1 cellular context compared by ENCODE assay signal in genomic region chr14:93747560-93747959, GRCh38.
TF ChIP-seq lines count a peak whose summit lies in the region.

No MANE protein-coding gene starts in this region.

TF ChIP-seq in IMR-90, 13 proteins besides CTCF, POLR2A, EP300 and RAD21 (continued from another document):
- no peak for TF ChIP-seq USF2 (IDR thresholded peaks at IDR 0.05; ENCODE audit: low read depth, low read length)
- TF ChIP-seq FOS (IDR thresholded peaks at IDR 0.05; ENCODE audit: low read depth, low read length), result no peak
- TF ChIP-seq CHD1 (IDR thresholded peaks at IDR 0.05; ENCODE audit: low read depth, low read length), result no peak
- TF ChIP-seq MAZ (IDR thresholded peaks at IDR 0.05; ENCODE audit: borderline replicate concordance, low read depth, low read length), result no peak
- TF ChIP-seq RCOR1 (IDR thresholded peaks at IDR 0.05; ENCODE audit: insufficient replicate concordance, low read length), result no peak
- no peak for TF ChIP-seq BHLHE40 (IDR thresholded peaks at IDR 0.05; ENCODE audit: low read depth, low read length)
